ENCODE assay signal across 8 cellular contexts in genomic region chr4:183987987-183988392, GRCh38.
DNase-seq lines count a peak whose midpoint lies in the region; ATAC-seq, FAIRE-seq and TF ChIP-seq lines count a peak whose summit lies in the region.

No MANE protein-coding gene starts in this region.

- H3K4me2 ChIP-seq in astrocyte (ENCODE audit: low read length) (peak overlapping the region; percentile 90), hepatocyte (peak overlapping the region; percentile 78)

- H3K27ac ChIP-seq in astrocyte (ENCODE audit: low read depth, low read length) (peak overlapping the region; percentile 84), hepatocyte (peak overlapping the region; percentile 89), rectal smooth muscle tissue (ENCODE audit: low read depth, low read length) (peak overlapping the region; percentile 75)

- H3K4me1 Mint-ChIP-seq in astrocyte (ENCODE audit: low read depth, unreplicated experiment) (peaks cover 3% of the 10 kb centered on the region), progenitor cell of endocrine pancreas (ENCODE audit: low read depth) (peaks cover under 1% of the 10 kb centered on the region)

- WGBS in hepatocyte (ENCODE audit: low lambda C conversion rate, missing lambda C conversion rate), result 10% methylated on average over 10 of the region's 10 CpGs

- H2AFZ ChIP-seq in astrocyte (ENCODE audit: low read depth, low read length), result peak overlapping the region; percentile 66
- H2AFZ ChIP-seq in hepatocyte, result peak overlapping the region; percentile 53

- no peak for ATAC-seq in GM21381 (IDR thresholded peaks at IDR 0.05; ENCODE audit: unreplicated experiment)

- H3K4me1 ChIP-seq in astrocyte (ENCODE audit: insufficient read depth, low read length) (peaks cover 20% of the 10 kb centered on the region), hepatocyte (ENCODE audit: insufficient read depth) (peaks cover 18% of the 10 kb centered on the region), rectal smooth muscle tissue (ENCODE audit: control insufficient read depth, insufficient read depth, low read length) (peaks cover 11% of the 10 kb centered on the region)

- DNase-seq in AG10803 (ENCODE audit: low read depth) (peak; percentile 79), LNCaP clone FGC (ENCODE audit: low read depth) (peak; percentile 71), astrocyte (ENCODE audit: low read depth) (peak; percentile 95), hepatocyte (ENCODE audit: low spot score) (peak; percentile 91), NCI-H446 treated with DMSO at 0.1 percent for 48 hours (lab: John Stamatoyannopoulos, UW) (no peak), progenitor cell of endocrine pancreas (ENCODE audit: low spot score, unreplicated experiment) (no peak)

- no peaks in the 10 kb centered on the region for H3K9me2 ChIP-seq in hepatocyte (replicated peaks; ENCODE audit: insufficient read depth)

- no peaks in the 10 kb centered on the region for H3K79me2 ChIP-seq in astrocyte (ENCODE audit: insufficient read depth, low read length)
- H3K79me2 ChIP-seq in hepatocyte, result peaks cover 10% of the 10 kb centered on the region

- no peaks in the 10 kb centered on the region for H3K27me3 Mint-ChIP-seq in astrocyte (ENCODE audit: low read depth, unreplicated experiment)
- H3K27me3 Mint-ChIP-seq in progenitor cell of endocrine pancreas, result no peaks in the 10 kb centered on the region

- H3K9ac ChIP-seq in astrocyte (ENCODE audit: low read length) (peak overlapping the region; percentile 83), rectal smooth muscle tissue (ENCODE audit: low read length) (no peak overlapping the region)

- H3K9me3 Mint-ChIP-seq in astrocyte (ENCODE audit: unreplicated experiment), result no peaks in the 10 kb centered on the region
- no peaks in the 10 kb centered on the region for H3K9me3 Mint-ChIP-seq in progenitor cell of endocrine pancreas (ENCODE audit: low read depth)

- H3K27ac Mint-ChIP-seq in astrocyte (ENCODE audit: unreplicated experiment), result no peak overlapping the region
- no peak overlapping the region for H3K27ac Mint-ChIP-seq in progenitor cell of endocrine pancreas

- H4K20me1 ChIP-seq in astrocyte (ENCODE audit: insufficient read depth, low read length), result no peaks in the 10 kb centered on the region
- H4K20me1 ChIP-seq in hepatocyte (ENCODE audit: insufficient read depth, poor library complexity, severe bottlenecking), result no peaks in the 10 kb centered on the region

- H3K4me3 ChIP-seq in AG10803 (ENCODE audit: low read length) (peak overlapping the region; percentile 51), LNCaP clone FGC (ENCODE audit: low read depth, low read length) (peak overlapping the region; percentile 42), astrocyte (ENCODE audit: insufficient read depth, low read depth, low read length) (peak overlapping the region; percentile 64), hepatocyte (peak overlapping the region; percentile 7), rectal smooth muscle tissue (ENCODE audit: low read length) (peak overlapping the region; percentile 59)

- H3K27me3 ChIP-seq in astrocyte (ENCODE audit: insufficient read depth, low read length), result peaks cover 3% of the 10 kb centered on the region
- no peaks in the 10 kb centered on the region for H3K27me3 ChIP-seq in hepatocyte
- H3K27me3 ChIP-seq in rectal smooth muscle tissue (ENCODE audit: control insufficient read depth, insufficient read depth, low read length), result no peaks in the 10 kb centered on the region

- TF ChIP-seq CTCF in AG10803 (conservative IDR thresholded peaks at IDR 0.05; ENCODE audit: low read length), result no peak
- TF ChIP-seq CTCF in LNCaP clone FGC (IDR thresholded peaks at IDR 0.05; ENCODE audit: control insufficient read depth, extremely low read depth, insufficient read depth), result no peak
- no peak for TF ChIP-seq CTCF in astrocyte (IDR thresholded peaks at IDR 0.05; ENCODE audit: insufficient read depth, low read depth, low read length)
- TF ChIP-seq CTCF in hepatocyte (IDR thresholded peaks at IDR 0.05; ENCODE audit: poor library complexity), result no peak
- no peak for TF ChIP-seq CTCF in progenitor cell of endocrine pancreas (IDR thresholded peaks at IDR 0.05; ENCODE audit: unreplicated experiment)

- no peaks in the 10 kb centered on the region for H3K36me3 ChIP-seq in astrocyte (ENCODE audit: insufficient read depth, low read length)
- H3K36me3 ChIP-seq in hepatocyte (replicated peaks; ENCODE audit: insufficient read depth, low read depth), result no peaks in the 10 kb centered on the region
- no peaks in the 10 kb centered on the region for H3K36me3 ChIP-seq in rectal smooth muscle tissue (ENCODE audit: control insufficient read depth, insufficient read depth, low read length)

- H3K4me3 Mint-ChIP-seq in astrocyte (ENCODE audit: unreplicated experiment) (peak overlapping the region; percentile 70), progenitor cell of endocrine pancreas (ENCODE audit: low read depth) (no peak overlapping the region)

- H3K9me3 ChIP-seq in astrocyte (ENCODE audit: insufficient read depth, low read depth, low read length) (no peaks in the 10 kb centered on the region), hepatocyte (ENCODE audit: low read depth) (no peaks in the 10 kb centered on the region)

- FAIRE-seq in astrocyte (lab: Jason Lieb, UNC), result peak; percentile 92

- H3K36me3 Mint-ChIP-seq in astrocyte (ENCODE audit: low read depth, unreplicated experiment), result no peaks in the 10 kb centered on the region
- no peaks in the 10 kb centered on the region for H3K36me3 Mint-ChIP-seq in progenitor cell of endocrine pancreas (ENCODE audit: insufficient read depth)

Comparison
In these comparisons a context has a peak if more than half of its experiments do, and no peak if none do; other contexts are left out.
1. DNase-seq: peak in AG10803 (single experiment), LNCaP clone FGC (single experiment), astrocyte (single experiment) and hepatocyte (single experiment); none in NCI-H446 treated with DMSO at 0.1 percent for 48 hours (single experiment) and progenitor cell of endocrine pancreas (single experiment).
2. H3K4me3 ChIP-seq: peak in every context shown above with its lines; median percentile 64 in astrocyte; 59 in rectal smooth muscle tissue; 51 in AG10803; 42 in LNCaP clone FGC; 7 in hepatocyte.
3. Peak in every context shown above with its lines, with median percentiles within 50 percentile points of each other: H3K27ac ChIP-seq.